In the genomic region with DNA sequence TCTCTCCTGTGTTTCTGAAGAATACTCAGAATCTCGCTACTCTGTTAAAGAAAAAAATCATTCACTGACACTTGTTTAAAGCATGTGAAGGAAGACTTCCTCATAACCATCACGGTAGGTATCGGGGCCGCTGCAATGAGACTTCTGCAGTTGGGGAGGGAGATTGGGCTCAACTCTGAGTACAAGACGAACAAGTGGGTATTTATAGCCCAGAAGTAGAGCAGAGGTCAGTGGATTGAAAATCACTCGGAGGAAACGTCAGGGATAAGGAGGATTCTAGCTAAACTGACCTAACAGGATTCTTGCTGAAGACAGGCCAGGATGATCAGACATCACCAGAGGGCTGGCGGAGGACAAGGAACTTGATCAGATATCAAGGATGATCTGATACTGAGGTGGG, we compare ENCODE assay signal across 1 cellular context.
TF ChIP-seq lines count a peak whose summit lies in the region.

No MANE protein-coding gene starts in this region.

TF ChIP-seq in IMR-90, 13 proteins besides CTCF, POLR2A, EP300 and RAD21 (continued from another document):
- TF ChIP-seq ELK1 (IDR thresholded peaks at IDR 0.05; ENCODE audit: borderline replicate concordance, low read depth, low read length) (no peak), MAZ (IDR thresholded peaks at IDR 0.05; ENCODE audit: borderline replicate concordance, low read depth, low read length) (no peak)
